Comparison of ENCODE assay signal across 8 cellular contexts in genomic region chr1:32702599-32703478, GRCh38. TPM values are rescaled to one million over a fixed set of nuclear protein-coding genes. Genes with fewer than 3 reads are reported as not detected.
DNase-seq lines count a peak whose midpoint lies in the region; ATAC-seq, FAIRE-seq and TF ChIP-seq lines count a peak whose summit lies in the region.

SYNC (minus strand) TSS chr1:32702770; CDS start chr1:32702660, 110 bp downstream.

- H2AFZ ChIP-seq in astrocyte (ENCODE audit: low read depth, low read length) = peak within 1 kb of the TSS; percentile 33

- peak within 1 kb of the TSS; percentile 96 for H3K4me2 ChIP-seq in astrocyte (ENCODE audit: low read length)

- peak within 1 kb of the TSS; percentile 99 for H3K9ac ChIP-seq in astrocyte (ENCODE audit: low read length)

- peak within 1 kb of the TSS in 1 of 3 donors; percentile 53 for H3K27ac Mint-ChIP-seq in IgD-negative memory B cell
- H3K27ac Mint-ChIP-seq in astrocyte (ENCODE audit: unreplicated experiment) = peak within 1 kb of the TSS; percentile 90
- peak within 1 kb of the TSS; percentile 5 for H3K27ac Mint-ChIP-seq in progenitor cell of endocrine pancreas

- peak within 1 kb of the TSS; percentile 99 for H3K27ac ChIP-seq in astrocyte (ENCODE audit: low read depth, low read length)

- peaks cover 26% of the 10 kb centered on the region for H3K27me3 Mint-ChIP-seq in IgD-negative memory B cell
- H3K27me3 Mint-ChIP-seq in astrocyte (ENCODE audit: low read depth, unreplicated experiment) = no peaks in the 10 kb centered on the region
- peaks cover 39% of the 10 kb centered on the region for H3K27me3 Mint-ChIP-seq in progenitor cell of endocrine pancreas

- H3K4me3 ChIP-seq in astrocyte (ENCODE audit: insufficient read depth, low read depth, low read length) = peak within 1 kb of the TSS; percentile 70

- no peaks in the 10 kb centered on the region for H3K36me3 ChIP-seq in astrocyte (ENCODE audit: insufficient read depth, low read length)

- peaks cover 4% of the 10 kb centered on the region for H3K36me3 Mint-ChIP-seq in IgD-negative memory B cell
- H3K36me3 Mint-ChIP-seq in astrocyte (ENCODE audit: low read depth, unreplicated experiment) = peaks cover 8% of the 10 kb centered on the region
- no peaks in the 10 kb centered on the region for H3K36me3 Mint-ChIP-seq in progenitor cell of endocrine pancreas (ENCODE audit: insufficient read depth)

- no peaks in the 10 kb centered on the region for H3K9me3 ChIP-seq in astrocyte (ENCODE audit: insufficient read depth, low read depth, low read length)

- no peak for TF ChIP-seq CTCF in astrocyte (IDR thresholded peaks at IDR 0.05; ENCODE audit: insufficient read depth, low read depth, low read length)
- TF ChIP-seq CTCF in progenitor cell of endocrine pancreas (IDR thresholded peaks at IDR 0.05; ENCODE audit: unreplicated experiment) = no peak

- DNase-seq in COR-L47 (lab: John Stamatoyannopoulos, UW) (peak; percentile 7), astrocyte (ENCODE audit: low read depth) (peak; percentile 81), left cardiac atrium (peak; percentile 76), progenitor cell of endocrine pancreas (ENCODE audit: low spot score, unreplicated experiment) (no peak), superior temporal gyrus (ENCODE audit: extremely low spot score) (no peak), NCI-H1436 (lab: John Stamatoyannopoulos, UW) (no peak)
- no peak for DNase-seq in activated CD4-positive, CD25-positive, alpha-beta regulatory T cell treated with anti-CD3 and anti-CD28 coated beads, Interleukin-2, amount 50 U/mL, for 72 hours

- H3K4me1 ChIP-seq in astrocyte (ENCODE audit: insufficient read depth, low read length) = peaks cover 39% of the 10 kb centered on the region

- peaks cover 10 to 19% (median 14%) of the 10 kb centered on the region in 3 donors for H3K4me1 Mint-ChIP-seq in IgD-negative memory B cell
- peaks cover 27% of the 10 kb centered on the region for H3K4me1 Mint-ChIP-seq in astrocyte (ENCODE audit: low read depth, unreplicated experiment)
- peaks cover 8% of the 10 kb centered on the region for H3K4me1 Mint-ChIP-seq in progenitor cell of endocrine pancreas (ENCODE audit: low read depth)

- intact Hi-C loops in left cardiac atrium (cut with DNase I) = no loop called here

- no peak for FAIRE-seq in astrocyte (lab: Jason Lieb, UNC)

- H3K27me3 ChIP-seq in astrocyte (ENCODE audit: insufficient read depth, low read length) = no peaks in the 10 kb centered on the region

- H3K9me3 Mint-ChIP-seq in IgD-negative memory B cell = peaks cover 0 to 2% (median 0%) of the 10 kb centered on the region in 3 donors
- H3K9me3 Mint-ChIP-seq in astrocyte (ENCODE audit: unreplicated experiment) = no peaks in the 10 kb centered on the region
- no peaks in the 10 kb centered on the region for H3K9me3 Mint-ChIP-seq in progenitor cell of endocrine pancreas (ENCODE audit: low read depth)

- H3K79me2 ChIP-seq in astrocyte (ENCODE audit: insufficient read depth, low read length) = peaks cover 47% of the 10 kb centered on the region

- H3K4me3 Mint-ChIP-seq in IgD-negative memory B cell (peak within 1 kb of the TSS; percentile 71 to 83 (median 77)), astrocyte (ENCODE audit: unreplicated experiment) (peak within 1 kb of the TSS; percentile 88), progenitor cell of endocrine pancreas (ENCODE audit: low read depth) (peak within 1 kb of the TSS; percentile 71)

- H4K20me1 ChIP-seq in astrocyte (ENCODE audit: insufficient read depth, low read length) = peaks cover 21% of the 10 kb centered on the region

- ATAC-seq in left cardiac atrium = peak; percentile 78 to 81

RNA-seq across cellular contexts. Expression of gene SYNC, which starts in this region (rescaled TPM):
- not detected for polyA plus RNA-seq in IgD-negative memory B cell
- total RNA-seq in astrocyte (20.6 and 23.7 TPM in 2 replicates), left cardiac atrium (10 to 100 TPM; 14.5 to 15.8 TPM), progenitor cell of endocrine pancreas (0.40 TPM in 1 of 2 replicates, not detected in the other)

Comparison
In these comparisons a context has a peak if more than half of its experiments do, and no peak if none do; other contexts are left out.
1. RNA of gene SYNC (total RNA-seq): 20.6 to 23.7 TPM in astrocyte and 14.5 to 15.8 TPM in left cardiac atrium; 0.40 TPM in progenitor cell of endocrine pancreas; every median in the first group is over 10 times any median in the second.
2. DNase-seq: peak in COR-L47 (single experiment), astrocyte (single experiment) and left cardiac atrium (single experiment); none in progenitor cell of endocrine pancreas (single experiment), superior temporal gyrus (single experiment), NCI-H1436 (single experiment) and activated CD4-positive, CD25-positive, alpha-beta regulatory T cell treated with anti-CD3 and anti-CD28 coated beads, Interleukin-2, amount 50 U/mL, for 72 hours (single experiment).
3. Peak in every context shown above with its lines, with median percentiles within 50 percentile points of each other: H3K4me3 Mint-ChIP-seq.